In the genomic region with DNA sequence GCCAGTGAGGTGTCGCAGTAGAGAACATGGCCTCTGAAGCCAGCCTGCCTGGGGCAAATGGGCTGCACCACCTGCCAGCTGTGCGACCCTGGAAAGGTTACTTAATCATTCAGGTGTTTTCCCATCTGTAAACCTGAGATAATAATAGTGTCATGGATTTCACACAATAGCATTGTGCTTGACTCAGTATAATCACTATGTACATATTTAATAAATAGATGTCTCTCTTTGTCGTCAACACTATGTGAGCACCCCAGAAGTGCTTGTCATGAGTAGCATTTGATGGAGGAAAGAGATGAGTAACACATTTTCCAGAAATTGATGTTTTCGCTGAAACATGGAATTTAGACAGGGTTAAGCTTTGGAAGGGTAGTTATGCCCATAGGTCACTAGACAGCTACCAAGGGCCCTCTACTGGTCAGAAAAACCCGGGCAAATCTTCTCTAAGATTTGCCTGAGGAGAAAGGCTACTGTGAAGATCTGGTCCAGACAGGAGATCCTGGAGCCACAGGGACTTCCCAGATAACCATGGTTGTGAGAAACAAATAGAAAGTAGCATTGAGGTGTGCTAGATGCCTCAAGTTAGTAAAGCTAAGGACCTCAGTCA, we compare ENCODE assay signal across 7 cellular contexts. TPM values are rescaled to one million over a fixed set of nuclear protein-coding genes. Genes with fewer than 3 reads are reported as not detected.
DNase-seq lines count a peak whose midpoint lies in the region; ATAC-seq and TF ChIP-seq lines count a peak whose summit lies in the region.

No MANE protein-coding gene starts in this region.

- H3K36me3 ChIP-seq in adrenal gland (replicated peaks in 1 of 2) = no peaks in the 10 kb centered on the region

- peak overlapping the region in 1 of 5 donors; percentile 40 for H3K27ac ChIP-seq in adrenal gland

- no peak for TF ChIP-seq POLR2A in adrenal gland (IDR thresholded peaks at IDR 0.05)

- WGBS in adrenal gland, 4 donors = 67 to 73% (median 70%) methylated on average over 5 of the region's 5 CpGs

- ATAC-seq in GM18517 (IDR thresholded peaks at IDR 0.05; ENCODE audit: unreplicated experiment) (peak; percentile 44), GM21360 (IDR thresholded peaks at IDR 0.05; ENCODE audit: unreplicated experiment) (no peak), HG03108 (IDR thresholded peaks at IDR 0.05; ENCODE audit: unreplicated experiment) (no peak), GM19467 (IDR thresholded peaks at IDR 0.05; ENCODE audit: unreplicated experiment) (no peak)

- DNase-seq in Kasumi-1 (lab: John Stamatoyannopoulos, UW) (peak; percentile 4 to 33), adrenal gland (peak in 3 of 7 donors; percentile 39 to 45 (median 40)), inferior parietal cortex (ENCODE audit: extremely low spot score) (peak; percentile 69)

- no peak overlapping the region for H3K4me3 ChIP-seq in adrenal gland

- TF ChIP-seq CTCF in adrenal gland (IDR thresholded peaks at IDR 0.05) = peak; percentile 16 to 56 (median 50)

- no peaks in the 10 kb centered on the region for H3K9me3 ChIP-seq in adrenal gland (replicated peaks in 1 of 3)

- H3K27me3 ChIP-seq in adrenal gland = no peaks in the 10 kb centered on the region

- no peaks in the 10 kb centered on the region for H3K4me1 ChIP-seq in adrenal gland (replicated peaks in 1 of 2)

- intact Hi-C loops in adrenal gland (cut with DNase I) = loop anchor here in 1 of 2 donors (5.0 kb wide), 1 partner anchor 100 kb away; no protein-coding TSS in a partner anchor

RNA-seq across cellular contexts. Expression of a gene that starts 9.5 kb away (rescaled TPM):
- 100 to 1,000 TPM; 102 to 250 (median 163) TPM for total RNA-seq in adrenal gland
- polyA plus RNA-seq in adrenal gland = 100 to 1,000 TPM in 1 of 3 donors, 10 to 100 TPM in 2; 29.2 to 119 (median 40.2) TPM
